18 cellular contexts compared by ENCODE assay signal in the genomic region with DNA sequence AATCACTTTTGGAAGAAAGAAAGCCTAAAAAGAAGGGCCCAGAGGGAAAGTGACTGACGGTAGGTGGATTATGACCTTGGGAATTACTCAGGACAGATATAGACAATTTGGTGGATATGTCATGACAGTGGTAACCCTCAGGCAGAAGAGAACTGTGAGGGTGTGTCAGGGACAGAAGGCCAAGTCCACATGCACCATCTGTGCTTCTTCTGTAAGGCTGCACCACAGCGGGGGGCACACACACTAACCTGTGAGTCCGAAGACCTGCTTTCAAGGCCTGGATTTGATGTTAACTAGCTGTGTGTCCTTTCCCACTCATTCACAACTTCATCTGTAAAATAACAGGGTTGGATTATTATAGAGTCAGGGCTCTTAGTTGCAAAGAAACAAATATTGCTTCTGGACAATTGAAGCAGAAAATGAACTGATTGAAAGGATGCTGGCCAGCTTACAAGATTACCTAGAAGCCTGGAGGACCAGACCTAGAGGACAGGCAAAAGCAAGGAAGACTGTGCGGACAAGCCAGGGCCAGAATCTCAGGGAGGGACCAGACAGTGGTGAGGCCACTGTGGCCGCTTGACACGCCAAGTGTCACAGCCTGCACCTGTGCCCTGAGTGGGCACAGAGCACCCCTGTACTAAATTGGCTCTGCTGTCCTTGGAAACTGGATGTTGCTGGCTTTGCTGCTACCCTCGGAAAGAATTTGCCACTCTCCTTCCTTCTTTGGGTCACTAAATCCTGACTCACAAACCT.
"Had no signal": no experiment of that assay in that cellular context is flagged by ENCODE, and none has a peak within 500 bp of the region (broad histone marks: within the 10 kb centered on the region; RNA-seq: fewer than 3 reads in every experiment).

No MANE protein-coding gene starts in this region.

- H3K27me3 ChIP-seq: dorsolateral prefrontal cortex, pancreas had no signal

- ATAC-seq: activated naive CD8-positive, alpha-beta T cell treated with anti-CD3 and anti-CD28 coated beads, Interleukin-2, amount 50 U/mL, for 24 hours; activated T-helper 17 cell treated with anti-CD3 and anti-CD28 coated beads, Interleukin-2, amount 50 U/mL, for 72 hours; pancreas had no signal

- H3K9me3 ChIP-seq: pancreas had no signal

- H3K36me3 ChIP-seq: pancreas had no signal

- H3K27ac ChIP-seq: pancreas, skin epidermis, VCaP had no signal

- DNase-seq: activated CD4-positive, alpha-beta T cell treated with anti-CD3 and anti-CD28 coated beads, Interleukin-2, amount 50 U/mL, for 48 hours; activated naive CD4-positive, alpha-beta T cell treated with anti-CD3 and anti-CD28 coated beads for 36 hours; activated naive CD8-positive, alpha-beta T cell treated with anti-CD3 and anti-CD28 coated beads, Interleukin-2, amount 50 U/mL, for 24 hours; aorta; endodermal cell; midbrain; naive B cell; pancreas; stimulated activated CD4-positive, alpha-beta T cell treated with anti-CD3 and anti-CD28 coated beads, Interleukin-15, amount 100 ng/mL, for 24 hours; stimulated activated CD4-positive, alpha-beta T cell treated with anti-CD3 and anti-CD28 coated beads, Interleukin-4, amount 100 ng/mL, for 1 hour; stimulated activated naive CD4-positive, alpha-beta T cell; T-helper 1 cell; T1000 had no signal

- H3K4me3 ChIP-seq: dorsolateral prefrontal cortex, lung, pancreas, skin epidermis had no signal
